ENCODE assay signal across 1 cellular context in the genomic region with DNA sequence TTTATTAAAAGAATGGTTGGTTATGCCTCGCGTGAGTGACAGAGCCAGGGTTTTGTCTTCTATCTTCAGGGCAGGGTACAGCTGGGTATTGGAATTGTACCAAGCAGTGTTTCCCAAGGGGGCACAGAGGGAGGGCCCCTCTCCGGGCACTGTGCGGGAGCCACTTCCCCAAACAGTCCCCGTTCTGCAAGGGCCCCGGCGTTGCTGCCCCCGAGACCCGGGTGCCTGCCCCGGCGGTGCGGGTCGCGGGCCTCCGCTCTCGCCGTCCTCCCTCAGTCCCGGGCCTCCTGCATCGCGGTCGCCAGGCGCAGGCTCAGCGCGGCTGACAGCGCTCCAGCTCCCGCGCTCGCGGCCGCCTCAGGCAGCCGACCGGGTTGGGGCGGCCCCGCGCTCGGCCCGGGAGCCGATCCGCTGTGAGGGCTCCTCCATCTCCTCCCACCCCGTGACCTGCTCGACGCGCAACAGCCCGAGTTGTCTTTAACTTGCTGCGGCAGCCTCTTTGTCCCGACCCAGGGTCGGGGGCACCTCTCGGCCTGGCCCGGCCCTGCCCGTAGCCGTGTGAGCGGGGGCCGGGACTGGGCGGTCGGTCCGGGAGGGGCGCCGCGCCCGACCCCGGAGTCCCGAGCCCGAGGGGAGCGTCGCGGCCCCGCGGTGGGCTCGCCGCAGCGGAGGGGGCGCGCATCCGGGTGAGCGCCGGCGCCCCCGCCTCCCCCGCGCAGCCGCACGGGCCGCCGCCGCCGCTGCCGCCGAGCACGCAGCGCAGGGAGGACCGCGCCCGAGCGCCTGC.
TF ChIP-seq lines count a peak whose summit lies in the region.

No MANE protein-coding gene starts in this region.

TF ChIP-seq in IMR-90, 13 proteins besides CTCF, POLR2A, EP300 and RAD21 (continued from another document):
- TF ChIP-seq CEBPB (IDR thresholded peaks at IDR 0.05; ENCODE audit: low read depth, low read length) (no peak), MAZ (IDR thresholded peaks at IDR 0.05; ENCODE audit: borderline replicate concordance, low read depth, low read length) (peak; percentile 8; the same call in 1 of the 2 replicates), MAFK (IDR thresholded peaks at IDR 0.05; ENCODE audit: low read depth, low read length) (no peak), NFE2L2 (IDR thresholded peaks at IDR 0.05; ENCODE audit: low read depth, low read length) (no peak), CHD1 (IDR thresholded peaks at IDR 0.05; ENCODE audit: low read depth, low read length) (no peak), RCOR1 (IDR thresholded peaks at IDR 0.05; ENCODE audit: insufficient replicate concordance, low read length) (no peak)
- TF ChIP-seq, protein P1, sequence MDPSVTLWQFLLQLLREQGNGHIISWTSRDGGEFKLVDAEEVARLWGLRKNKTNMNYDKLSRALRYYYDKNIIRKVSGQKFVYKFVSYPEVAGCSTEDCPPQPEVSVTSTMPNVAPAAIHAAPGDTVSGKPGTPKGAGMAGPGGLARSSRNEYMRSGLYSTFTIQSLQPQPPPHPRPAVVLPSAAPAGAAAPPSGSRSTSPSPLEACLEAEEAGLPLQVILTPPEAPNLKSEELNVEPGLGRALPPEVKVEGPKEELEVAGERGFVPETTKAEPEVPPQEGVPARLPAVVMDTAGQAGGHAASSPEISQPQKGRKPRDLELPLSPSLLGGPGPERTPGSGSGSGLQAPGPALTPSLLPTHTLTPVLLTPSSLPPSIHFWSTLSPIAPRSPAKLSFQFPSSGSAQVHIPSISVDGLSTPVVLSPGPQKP (IDR thresholded peaks at IDR 0.05; ENCODE audit: borderline replicate concordance, low read depth, low read length), result no peak
TF ChIP-seq in IMR-90: peak in this region for 3.
